1 cellular context compared by ENCODE assay signal in genomic region chr6:340181-340955, GRCh38.
TF ChIP-seq lines count a peak whose summit lies in the region.

No MANE protein-coding gene starts in this region.

TF ChIP-seq in K562, 482 proteins besides CTCF, POLR2A, EP300 and RAD21:
- no peak for TF ChIP-seq TRIM24 (IDR thresholded peaks at IDR 0.05)
- TF ChIP-seq RHOXF2B (CRISPR knock-in tag; conservative IDR thresholded peaks at IDR 0.05): 0 out of 2 replicates have a peak, but pooled peaks have one; percentile 24
- no peak for TF ChIP-seq CGGBP1 (CRISPR knock-in tag; IDR thresholded peaks at IDR 0.05)
- TF ChIP-seq RUNX1 (IDR thresholded peaks at IDR 0.05; ENCODE audit: low read depth): no peak
- TF ChIP-seq CXXC5 (CRISPR knock-in tag; IDR thresholded peaks at IDR 0.05): no peak
- TF ChIP-seq NR2C2 (CRISPR knock-in tag; IDR thresholded peaks at IDR 0.05): no peak
- TF ChIP-seq NR2C2 (tag; IDR thresholded peaks at IDR 0.05): no peak
- TF ChIP-seq THAP7 (CRISPR knock-in tag; IDR thresholded peaks at IDR 0.05): 0 out of 2 replicates have a peak, but pooled peaks have one; percentile 43
- no peak for TF ChIP-seq MXI1 (IDR thresholded peaks at IDR 0.05; ENCODE audit: low read depth, low read length)
- TF ChIP-seq ESRRB (CRISPR knock-in tag; IDR thresholded peaks at IDR 0.05; ENCODE audit: borderline replicate concordance): no peak
- no peak for TF ChIP-seq ZNF644 (tag; IDR thresholded peaks at IDR 0.05; ENCODE audit: low read depth)
- TF ChIP-seq ZBTB43 (CRISPR knock-in tag; IDR thresholded peaks at IDR 0.05): no peak
- TF ChIP-seq RB1 (IDR thresholded peaks at IDR 0.05; ENCODE audit: low read depth): no peak
- TF ChIP-seq ATF3 (IDR thresholded peaks at IDR 0.05): no peak
- no peak for TF ChIP-seq ATF3 (CRISPR knock-in tag; conservative IDR thresholded peaks at IDR 0.05)
- TF ChIP-seq RBM34 (IDR thresholded peaks at IDR 0.05; ENCODE audit: borderline replicate concordance, insufficient read depth, low read length): no peak
- TF ChIP-seq ID3 (CRISPR knock-in tag; IDR thresholded peaks at IDR 0.05): no peak
- TF ChIP-seq ID3 (tag; IDR thresholded peaks at IDR 0.05): no peak
- no peak for TF ChIP-seq ZNF217 (CRISPR knock-in tag; IDR thresholded peaks at IDR 0.05)
- TF ChIP-seq MECOM (CRISPR knock-in tag; IDR thresholded peaks at IDR 0.05): 0 out of 2 replicates have a peak, but pooled peaks have one; percentile 17
- TF ChIP-seq GATAD2A (IDR thresholded peaks at IDR 0.05): no peak
